Comparison of ENCODE assay signal across 23 cellular contexts in genomic region chr11:76831911-76832310, GRCh38.
"Had no signal": no experiment of that assay in that cellular context is flagged by ENCODE, and none has a peak within 500 bp of the region (broad histone marks: within the 10 kb centered on the region; RNA-seq: fewer than 3 reads in every experiment).

No MANE protein-coding gene starts in this region.

- H3K27ac Mint-ChIP-seq: nephron; neural progenitor cell; progenitor cell of endocrine pancreas; stimulated activated effector memory CD8-positive, alpha-beta T cell treated with anti-CD3 and anti-CD28 coated beads, Interleukin-12 subunit alpha, Interleukin-12 subunit beta, amount 100 ng/mL, for 72 hours; stimulated activated naive B cell treated with anti-CD40 and anti-IgM and Interleukin-4, amounts not matched to agents 10 μg/mL and 1 μg/mL and 100 μg/mL, for 72 hours; stimulated activated naive CD8-positive, alpha-beta T cell treated with anti-CD3 and anti-CD28 coated beads, Interleukin-15, Interleukin-2, amounts not matched to agents 100 ng/mL and 50 ng/mL, for 24 hours had no signal

- H3K9me3 Mint-ChIP-seq: stimulated activated effector memory CD8-positive, alpha-beta T cell treated with anti-CD3 and anti-CD28 coated beads, Interleukin-12 subunit alpha, Interleukin-12 subunit beta, amount 100 ng/mL, for 72 hours; stimulated activated naive B cell treated with anti-CD40 and anti-IgM and Interleukin-4, amounts not matched to agents 10 μg/mL and 1 μg/mL and 100 μg/mL, for 72 hours; stimulated activated naive CD8-positive, alpha-beta T cell treated with anti-CD3 and anti-CD28 coated beads, Interleukin-15, Interleukin-2, amounts not matched to agents 100 ng/mL and 50 ng/mL, for 24 hours had no signal

- FAIRE-seq: small intestine, urothelium cell line had no signal

- H3K36me3 Mint-ChIP-seq: neural progenitor cell; stimulated activated effector memory CD8-positive, alpha-beta T cell treated with anti-CD3 and anti-CD28 coated beads, Interleukin-12 subunit alpha, Interleukin-12 subunit beta, amount 100 ng/mL, for 72 hours; stimulated activated naive B cell treated with anti-CD40 and anti-IgM and Interleukin-4, amounts not matched to agents 10 μg/mL and 1 μg/mL and 100 μg/mL, for 72 hours had no signal

- H3K4me3 Mint-ChIP-seq: nephron; neural progenitor cell; stimulated activated effector memory CD8-positive, alpha-beta T cell treated with anti-CD3 and anti-CD28 coated beads, Interleukin-12 subunit alpha, Interleukin-12 subunit beta, amount 100 ng/mL, for 72 hours; stimulated activated naive B cell treated with anti-CD40 and anti-IgM and Interleukin-4, amounts not matched to agents 10 μg/mL and 1 μg/mL and 100 μg/mL, for 72 hours; stimulated activated naive CD8-positive, alpha-beta T cell treated with anti-CD3 and anti-CD28 coated beads, Interleukin-15, Interleukin-2, amounts not matched to agents 100 ng/mL and 50 ng/mL, for 24 hours had no signal

- ATAC-seq: psoas muscle; right cardiac atrium; stimulated activated effector memory CD8-positive, alpha-beta T cell treated with anti-CD3 and anti-CD28 coated beads, Interleukin-12 subunit alpha, Interleukin-12 subunit beta, amount 100 ng/mL, for 72 hours; stimulated activated naive B cell treated with anti-CD40 and anti-IgM and Interleukin-4, amounts not matched to agents 10 μg/mL and 1 μg/mL and 100 μg/mL, for 72 hours had no signal

- DNase-seq: occipital lobe; ovary; posterior cingulate gyrus; psoas muscle; right cardiac atrium; right lobe of liver; sigmoid colon; small intestine; stimulated activated CD4-positive, alpha-beta T cell treated with anti-CD3 and anti-CD28 coated beads, Interleukin-15, amount 100 ng/mL, for 24 hours; stimulated activated CD4-positive, alpha-beta T cell treated with anti-CD3 and anti-CD28 coated beads, Interleukin-2, amount 100 ng/mL, for 24 hours; stimulated activated CD4-positive, alpha-beta T cell treated with anti-CD3 and anti-CD28 coated beads, Interleukin-2, amount 100 ng/mL, for 48 hours; stimulated activated CD4-positive, alpha-beta T cell treated with anti-CD3 and anti-CD28 coated beads, Interleukin-4, amount 100 ng/mL, for 24 hours; stimulated activated naive B cell treated with anti-CD40 and anti-IgM and Interleukin-4, amounts not matched to agents 10 μg/mL and 1 μg/mL and 100 μg/mL, for 72 hours; stimulated activated naive CD4-positive, alpha-beta T cell treated with Interleukin-2 at 50 U/mL for 16 hours; stomach; thyroid gland; upper lobe of left lung had no signal

- H3K4me1 Mint-ChIP-seq: neural progenitor cell; stimulated activated effector memory CD8-positive, alpha-beta T cell treated with anti-CD3 and anti-CD28 coated beads, Interleukin-12 subunit alpha, Interleukin-12 subunit beta, amount 100 ng/mL, for 72 hours; stimulated activated naive B cell treated with anti-CD40 and anti-IgM and Interleukin-4, amounts not matched to agents 10 μg/mL and 1 μg/mL and 100 μg/mL, for 72 hours had no signal
